17 cellular contexts compared by ENCODE assay signal in genomic region chr4:118417325-118417724, GRCh38.
A peak's percentile ranks its signal among the peaks of the same experiment; 100 is the strongest.
DNase-seq lines count a peak whose midpoint lies in the region; ATAC-seq and TF ChIP-seq lines count a peak whose summit lies in the region.
"Had no signal": no experiment of that assay in that cellular context is flagged by ENCODE, and none has a peak within 500 bp of the region (broad histone marks: within the 10 kb centered on the region; RNA-seq: fewer than 3 reads in every experiment).

No MANE protein-coding gene starts in this region.

- H4K20me1 ChIP-seq in SK-N-SH (ENCODE audit: insufficient read depth): no peaks in the 10 kb centered on the region

- H3K27me3 ChIP-seq in BJ (ENCODE audit: control insufficient read depth, insufficient read depth, low read length) (no peaks in the 10 kb centered on the region), SK-N-SH (ENCODE audit: insufficient read depth) (no peaks in the 10 kb centered on the region), foreskin keratinocyte (no peaks in the 10 kb centered on the region)

- H3K36me3 ChIP-seq in BJ (ENCODE audit: control insufficient read depth, insufficient read depth, low read length): no peaks in the 10 kb centered on the region
- H3K36me3 ChIP-seq in SK-N-SH (replicated peaks in 1 of 2; ENCODE audit: control insufficient read depth in 1 of 2, insufficient read depth in 2 of 2, low read length in 1 of 2): no peaks in the 10 kb centered on the region

- TF ChIP-seq CTCF in BJ (IDR thresholded peaks at IDR 0.05; ENCODE audit: insufficient read depth, low read depth, low read length) (no peak), SK-N-SH (IDR thresholded peaks at IDR 0.05) (no peak), foreskin keratinocyte (conservative IDR thresholded peaks at IDR 0.05) (no peak), GM10266 (IDR thresholded peaks at IDR 0.05; ENCODE audit: control insufficient read depth, insufficient read depth, low read depth, missing control alignments) (no peak)

- ATAC-seq in foreskin keratinocyte (peak; percentile 99), GM21390 (IDR thresholded peaks at IDR 0.05; ENCODE audit: unreplicated experiment) (no peak)
- ATAC-seq: K562, psoas muscle had no signal

- H2AFZ ChIP-seq in SK-N-SH (ENCODE audit: low read depth): 0 out of 2 replicates have a peak overlapping the region, but pooled peaks have one; percentile 0

- TF ChIP-seq EP300 in SK-N-SH (IDR thresholded peaks at IDR 0.05; ENCODE audit: borderline replicate concordance in 1 of 2, low read depth in 1 of 2, low read length in 1 of 2): no peak

- no peak overlapping the region for H3K4me3 ChIP-seq in BJ (ENCODE audit: low read depth, low read length)
- H3K4me3 ChIP-seq in SK-N-SH (ENCODE audit: low read depth in 2 of 2, low read length in 1 of 2): no peak overlapping the region
- H3K4me3 ChIP-seq: K562, psoas muscle had no signal

- H3K79me2 ChIP-seq in SK-N-SH (ENCODE audit: insufficient read depth): no peaks in the 10 kb centered on the region

- CTCF ChIA-PET in BJ (lab: Yijun Ruan, JAX) (interaction anchor here (0.7 to 1.8 kb wide), 4 partner anchors 16 to 129 kb away, joined by 3 to 8 read pairs (median 3); partner anchors contain the start of gene PRSS12), SK-N-SH (lab: Yijun Ruan, JAX) (no interaction called here)

- H3K4me1 ChIP-seq in SK-N-SH (ENCODE audit: control insufficient read depth in 1 of 2, insufficient read depth in 2 of 2, low read depth in 1 of 2, low read length in 1 of 2): peaks cover 0 to 11% of the 10 kb centered on the region in 2 experiments; a peak in 1 of 4 replicates
- H3K4me1 ChIP-seq in foreskin keratinocyte: peaks cover 17% of the 10 kb centered on the region
- H3K4me1 ChIP-seq: psoas muscle had no signal

- H3K27ac ChIP-seq in SK-N-SH (ENCODE audit: low read depth in 2 of 2, low read length in 1 of 2) (peak overlapping the region; percentile 28 to 60; a peak in 2 of 4 replicates), foreskin keratinocyte (peak overlapping the region; percentile 55)
- H3K27ac ChIP-seq: psoas muscle had no signal

- H3K9me3 ChIP-seq in SK-N-SH: no peaks in the 10 kb centered on the region
- H3K9me3 ChIP-seq: psoas muscle had no signal

- no peak for TF ChIP-seq RAD21 in SK-N-SH (IDR thresholded peaks at IDR 0.05; ENCODE audit: low read length)

- H3K9me2 ChIP-seq in SK-N-SH: no peaks in the 10 kb centered on the region

- H3K9ac ChIP-seq in SK-N-SH: no peak overlapping the region

- POLR2A ChIA-PET in BJ (lab: Charles Lee) (no interaction called here), SK-N-SH (lab: Yijun Ruan, JAX) (no interaction called here)

- no peaks in the 10 kb centered on the region for H3F3A ChIP-seq in SK-N-SH (replicated peaks; ENCODE audit: insufficient read depth)

- no peak overlapping the region for H3K4me2 ChIP-seq in SK-N-SH

- DNase-seq in BJ (ENCODE audit: low read depth) (peak; percentile 38), HCEC 1CT (peak; percentile 22), SK-N-SH (no peak), foreskin keratinocyte (peak; percentile 96 to 98), GM10266 (ENCODE audit: extremely low spot score) (no peak), NCI-H1105 treated with DMSO at 0.1 percent for 48 hours (lab: John Stamatoyannopoulos, UW) (no peak)
- DNase-seq in activated CD8-positive, alpha-beta memory T cell treated with anti-CD3 and anti-CD28 coated beads, Interleukin-2, amount 50 U/mL, for 4 hours: no peak
- DNase-seq: activated T-cell treated with anti-CD3 and anti-CD28 coated beads for 4 hours; C1 segment of cervical spinal cord; effector CD8-positive, alpha-beta T cell; GF-D8; NCI-H2081 treated with DMSO at 0.1 percent for 48 hours; psoas muscle; stimulated activated CD4-positive, alpha-beta T cell treated with anti-CD3 and anti-CD28 coated beads, Interleukin-2, amount 100 ng/mL, for 24 hours; stimulated activated naive CD4-positive, alpha-beta T cell treated with Interleukin-2 at 50 U/mL for 16 hours had no signal

TF ChIP-seq in SK-N-SH, 30 proteins besides CTCF, POLR2A, EP300 and RAD21 (continues in another document):
- TF ChIP-seq POLR2AphosphoS5 (IDR thresholded peaks at IDR 0.05; ENCODE audit: low read depth, low read length) (no peak), CHD2 (IDR thresholded peaks at IDR 0.05; ENCODE audit: low read length, partially characterized antibody) (no peak), GABPA (IDR thresholded peaks at IDR 0.05; ENCODE audit: low read depth) (no peak), FOSL2 (IDR thresholded peaks at IDR 0.05; ENCODE audit: borderline replicate concordance, low read depth) (peak; percentile 25; the same call in 1 of the 2 replicates), USF2 (IDR thresholded peaks at IDR 0.05; ENCODE audit: borderline replicate concordance, low read depth, low read length) (no peak), IRF3 (IDR thresholded peaks at IDR 0.05; ENCODE audit: low read depth, low read length) (no peak), REST (IDR thresholded peaks at IDR 0.05; ENCODE audit: low read depth, low read length) (no peak), ZBTB33 (IDR thresholded peaks at IDR 0.05; ENCODE audit: borderline replicate concordance, low read depth) (no peak), TEAD4 (IDR thresholded peaks at IDR 0.05; ENCODE audit: borderline replicate concordance, insufficient read depth) (no peak), PBX3 (IDR thresholded peaks at IDR 0.05) (no peak), FOXJ3 (CRISPR knock-in tag; IDR thresholded peaks at IDR 0.05) (no peak), MAX (IDR thresholded peaks at IDR 0.05; ENCODE audit: low read depth) (no peak)

Comparison
In these comparisons a context has a peak if more than half of its experiments do, and no peak if none do; other contexts are left out.
1. DNase-seq: peak in BJ (single experiment), HCEC 1CT (single experiment) and foreskin keratinocyte (2 of 2); none in SK-N-SH (single experiment), activated CD8-positive, alpha-beta memory T cell treated with anti-CD3 and anti-CD28 coated beads, Interleukin-2, amount 50 U/mL, for 4 hours (single experiment), GM10266 (single experiment) and NCI-H1105 treated with DMSO at 0.1 percent for 48 hours (single experiment).